ENCODE assay signal across 16 cellular contexts in the genomic region with DNA sequence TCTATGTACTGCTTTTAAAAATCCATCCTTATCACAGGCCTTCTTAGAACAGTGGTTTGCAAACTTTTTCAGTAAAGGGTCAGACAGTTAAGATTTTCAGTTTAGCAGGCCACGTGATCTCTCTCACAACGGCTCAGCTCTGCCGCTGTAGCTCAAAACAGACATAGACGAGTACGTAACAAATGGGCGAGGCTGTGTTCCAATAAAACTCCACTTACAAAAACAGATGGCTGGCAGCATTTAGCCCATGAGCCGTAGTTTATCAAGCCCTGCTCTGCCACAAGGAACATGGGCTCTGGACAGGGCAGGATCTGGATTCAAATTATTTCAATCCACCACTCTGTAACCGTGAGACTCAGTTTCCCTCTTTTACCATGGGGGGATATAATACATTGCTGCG.
DNase-seq lines count a peak whose midpoint lies in the region; ATAC-seq and TF ChIP-seq lines count a peak whose summit lies in the region.
"Had no signal": no experiment of that assay in that cellular context is flagged by ENCODE, and none has a peak within 500 bp of the region (broad histone marks: within the 10 kb centered on the region; RNA-seq: fewer than 3 reads in every experiment).

No MANE protein-coding gene starts in this region.

- ATAC-seq in heart left ventricle (peak; percentile 18 to 56 (median 50)), GM19351 (IDR thresholded peaks at IDR 0.05; ENCODE audit: unreplicated experiment) (no peak)

- WGBS in heart left ventricle, 4 donors = 51 to 67% (median 65%) methylated on average over 9 of the region's 9 CpGs
- WGBS in sigmoid colon, 2 donors = 11 to 52% methylated on average over 9 of the region's 9 CpGs

- TF ChIP-seq CTCF in heart left ventricle (IDR thresholded peaks at IDR 0.05) (no peak), sigmoid colon (IDR thresholded peaks at IDR 0.05) (no peak)

- H3K27me3 ChIP-seq in heart left ventricle = no peaks in the 10 kb centered on the region
- H3K27me3 ChIP-seq in sigmoid colon = no peaks in the 10 kb centered on the region
- H3K27me3 ChIP-seq: neural progenitor cell, SJCRH30 had no signal

- H3K27ac ChIP-seq in heart left ventricle = peak overlapping the region in 6 of 12 donors; percentile 11 to 80 (median 46)
- H3K27ac ChIP-seq in sigmoid colon = peak overlapping the region; percentile 80 to 92 (median 87)
- H3K27ac ChIP-seq: neural progenitor cell, SJCRH30, WERI-Rb-1 had no signal

- TF ChIP-seq EP300 in sigmoid colon (IDR thresholded peaks at IDR 0.05) = peak in 3 of 4 donors; percentile 42 to 64 (median 63)

- intact Hi-C loops in heart left ventricle (cut with DNase I) = no loop called here
- intact Hi-C loops in sigmoid colon (cut with DNase I) = no loop called here

- no peak for TF ChIP-seq POLR2A in heart left ventricle (IDR thresholded peaks at IDR 0.05)
- no peak for TF ChIP-seq POLR2A in sigmoid colon (IDR thresholded peaks at IDR 0.05)

- peak; percentile 94 for DNase-seq in DMS 273 (lab: John Stamatoyannopoulos, UW; ENCODE audit: unreplicated experiment)
- peak; percentile 91 to 94 for DNase-seq in NCI-H524 (lab: John Stamatoyannopoulos, UW)
- DNase-seq in heart left ventricle = peak in 1 of 5 donors; percentile 51
- peak; percentile 93 for DNase-seq in sigmoid colon
- no peak for DNase-seq in C1 segment of cervical spinal cord (lab: John Stamatoyannopoulos, UW)
- DNase-seq in hepatic stellate cell (ENCODE audit: low spot score) = no peak
- no peak for DNase-seq in cortex of kidney (lab: John Stamatoyannopoulos, UW)
- DNase-seq: activated naive CD8-positive, alpha-beta T cell treated with anti-CD3 and anti-CD28 coated beads, Interleukin-2, amount 10 ng/mL, durations not matched to agents 7 days and 5 days; DMS79 treated with DMSO at 0.1 percent for 48 hours; foreskin melanocyte; kidney glomerular epithelial cell; SJCRH30; stimulated activated CD8-positive, alpha-beta memory T cell treated with anti-CD3 and anti-CD28 coated beads, Interleukin-4, amount 100 ng/mL, for 48 hours; WERI-Rb-1 had no signal

- H3K36me3 ChIP-seq in heart left ventricle (no peaks in the 10 kb centered on the region), sigmoid colon (no peaks in the 10 kb centered on the region)
- H3K36me3 ChIP-seq: neural progenitor cell, SJCRH30, WERI-Rb-1 had no signal

- H3K4me3 ChIP-seq in heart left ventricle (no peak overlapping the region), sigmoid colon (no peak overlapping the region)
- H3K4me3 ChIP-seq: neural progenitor cell, SJCRH30 had no signal

- H3K9me3 ChIP-seq in heart left ventricle (no peaks in the 10 kb centered on the region), sigmoid colon (no peaks in the 10 kb centered on the region)
- H3K9me3 ChIP-seq: SJCRH30 had no signal

- peaks cover 0 to 25% (median 0%) of the 10 kb centered on the region in 12 donors for H3K4me1 ChIP-seq in heart left ventricle
- H3K4me1 ChIP-seq in sigmoid colon = peaks cover 0 to 43% (median 40%) of the 10 kb centered on the region in 4 donors
- H3K4me1 ChIP-seq: neural progenitor cell, SJCRH30 had no signal

Comparison
In these comparisons a context has a peak if more than half of its experiments do, and no peak if none do; other contexts are left out.
1. DNase-seq: peak in DMS 273 (single experiment), NCI-H524 (2 of 2) and sigmoid colon (single experiment); none in C1 segment of cervical spinal cord (0 of 14), hepatic stellate cell (single experiment) and cortex of kidney (single experiment).